Comparison of ENCODE assay signal across 8 cellular contexts in the genomic region with DNA sequence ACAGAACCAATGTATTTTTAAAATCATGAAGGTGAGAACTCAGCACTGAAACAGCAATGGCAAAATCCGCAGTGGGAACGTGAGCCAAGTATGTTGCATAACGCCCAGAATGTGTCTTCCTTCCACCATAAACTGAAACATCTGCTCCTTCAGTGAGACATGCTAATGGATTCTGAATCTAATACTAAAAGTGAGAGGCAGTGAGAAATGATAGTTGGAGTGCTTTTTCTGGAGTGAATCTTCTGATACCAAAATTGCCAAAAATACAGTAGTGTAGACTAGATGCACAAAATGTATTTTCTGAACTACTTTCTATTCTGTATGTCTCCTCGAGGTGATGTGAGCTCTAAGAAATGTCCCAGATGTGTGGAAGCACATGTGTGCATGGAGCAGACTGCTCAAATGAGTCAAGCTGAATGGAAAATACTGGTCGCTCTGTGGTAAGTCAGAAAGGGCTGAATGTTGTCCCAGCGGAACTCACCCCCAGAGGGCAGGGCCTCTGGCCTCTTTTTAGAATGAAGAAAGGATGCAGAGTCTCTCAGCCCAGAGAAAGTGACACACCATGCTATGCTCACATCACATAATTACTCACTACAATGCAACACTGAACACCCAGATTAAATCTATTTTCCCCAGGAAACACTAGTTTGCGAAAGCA.
DNase-seq lines count a peak whose midpoint lies in the region; ATAC-seq and TF ChIP-seq lines count a peak whose summit lies in the region.

No MANE protein-coding gene starts in this region.

- H3K9me3 ChIP-seq in BLaER1 (no peaks in the 10 kb centered on the region), esophagus muscularis mucosa (no peaks in the 10 kb centered on the region), spleen (no peaks in the 10 kb centered on the region)

- peaks cover 99% of the 10 kb centered on the region for H3K4me1 ChIP-seq in BLaER1
- peaks cover 37 to 99% (median 95%) of the 10 kb centered on the region in 4 donors for H3K4me1 ChIP-seq in esophagus muscularis mucosa
- H3K4me1 ChIP-seq in rectal smooth muscle tissue (ENCODE audit: control insufficient read depth, insufficient read depth, low read length), result peaks cover 31% of the 10 kb centered on the region
- peaks cover 0 to 50% (median 17%) of the 10 kb centered on the region in 6 donors for H3K4me1 ChIP-seq in spleen

- H3K36me3 ChIP-seq in BLaER1 (no peaks in the 10 kb centered on the region), esophagus muscularis mucosa (no peaks in the 10 kb centered on the region), rectal smooth muscle tissue (ENCODE audit: control insufficient read depth, insufficient read depth, low read length) (no peaks in the 10 kb centered on the region), spleen (no peaks in the 10 kb centered on the region)

- H3K4me3 ChIP-seq in BLaER1, result peak overlapping the region; percentile 35; the same call in 1 of the 2 replicates
- H3K4me3 ChIP-seq in esophagus muscularis mucosa, result peak overlapping the region in 1 of 4 donors; percentile 2
- no peak overlapping the region for H3K4me3 ChIP-seq in rectal smooth muscle tissue (ENCODE audit: low read length)
- H3K4me3 ChIP-seq in spleen, result no peak overlapping the region

- DNase-seq in SKM-1 treated with dmso at 0.1 percent for 144 hours (lab: John Stamatoyannopoulos, UW; ENCODE audit: unreplicated experiment) (peak; percentile 65), esophagus muscularis mucosa (ENCODE audit: extremely low spot score) (peak; percentile 95), spleen (no peak)

- H3K27me3 ChIP-seq in BLaER1 (no peaks in the 10 kb centered on the region), esophagus muscularis mucosa (no peaks in the 10 kb centered on the region), rectal smooth muscle tissue (ENCODE audit: control insufficient read depth, insufficient read depth, low read length) (no peaks in the 10 kb centered on the region), spleen (replicated peaks in 1 of 7) (peaks cover 0 to 4% (median 0%) of the 10 kb centered on the region in 7 donors)

- H3K9ac ChIP-seq in BLaER1, result peak overlapping the region; percentile 64; the same call in 1 of the 2 replicates
- H3K9ac ChIP-seq in rectal smooth muscle tissue (ENCODE audit: low read length), result no peak overlapping the region

- no peak for TF ChIP-seq EP300 in esophagus muscularis mucosa (IDR thresholded peaks at IDR 0.05)

- peak overlapping the region; percentile 87 for H3K27ac ChIP-seq in BLaER1
- peak overlapping the region; percentile 83 to 92 (median 87) for H3K27ac ChIP-seq in esophagus muscularis mucosa (replicated peaks in 1 of 4)
- H3K27ac ChIP-seq in rectal smooth muscle tissue (ENCODE audit: low read depth, low read length), result peak overlapping the region; percentile 88
- H3K27ac ChIP-seq in spleen, result no peak overlapping the region

- ATAC-seq in GM18520 (IDR thresholded peaks at IDR 0.05; ENCODE audit: unreplicated experiment) (no peak), GM19023 (IDR thresholded peaks at IDR 0.05; ENCODE audit: unreplicated experiment) (no peak), HG03520 (IDR thresholded peaks at IDR 0.05; ENCODE audit: unreplicated experiment) (no peak)

- TF ChIP-seq CTCF in esophagus muscularis mucosa (IDR thresholded peaks at IDR 0.05) (peak in 1 of 3 experiments; percentile 25), spleen (IDR thresholded peaks at IDR 0.05 in 8 of 11, conservative IDR thresholded peaks at IDR 0.05 in 3 of 11) (no peak)

- WGBS in esophagus muscularis mucosa, result 34% methylated on average over 7 of the region's 7 CpGs
- WGBS in spleen, 5 donors, result 44 to 64% (median 56%) methylated on average over 7 of the region's 7 CpGs

- intact Hi-C loops in esophagus muscularis mucosa (cut with DNase I) (loop anchor here (5.0 kb wide), 2 partner anchors 37 to 118 kb away; no protein-coding TSS in a partner anchor), spleen (cut with DNase I; ENCODE audit: low total_unique reads) (no loop called here)

- H3K4me2 ChIP-seq in BLaER1, result peak overlapping the region; percentile 94

- H4K20me1 ChIP-seq in BLaER1, result no peaks in the 10 kb centered on the region

- TF ChIP-seq POLR2A in esophagus muscularis mucosa (IDR thresholded peaks at IDR 0.05; ENCODE audit: low read depth) (no peak), spleen (IDR thresholded peaks at IDR 0.05) (no peak)

Comparison
In these comparisons a context has a peak if more than half of its experiments do, and no peak if none do; other contexts are left out.
1. H3K27ac ChIP-seq: peak in BLaER1 (single experiment), esophagus muscularis mucosa (4 of 4) and rectal smooth muscle tissue (single experiment); none in spleen (0 of 8).